8 cellular contexts compared by ENCODE assay signal in genomic region chr17:80252871-80253270, GRCh38. TPM values are rescaled to one million over a fixed set of nuclear protein-coding genes. Genes with fewer than 3 reads are reported as not detected.
DNase-seq lines count a peak whose midpoint lies in the region; ATAC-seq and TF ChIP-seq lines count a peak whose summit lies in the region.

No MANE protein-coding gene starts in this region.

- peak; percentile 74 to 88 (median 83) for DNase-seq in CD4-positive, CD25-positive, alpha-beta regulatory T cell
- DNase-seq in HL-60 (ENCODE audit: low read depth in 1 of 2, low spot score in 1 of 2) (peak; percentile 39 to 70), T-cell (peak; percentile 72 to 95 (median 83)), left colon (peak; percentile 71 to 84), NCI-H446 (lab: John Stamatoyannopoulos, UW) (no peak), pons (ENCODE audit: low spot score) (no peak)
- DNase-seq in activated naive CD8-positive, alpha-beta T cell treated with anti-CD3 and anti-CD28 coated beads, Interleukin-2, amount 50 U/mL, for 16 hours (ENCODE audit: low read depth, low spot score) = peak; percentile 74
- peak; percentile 73 to 78 for DNase-seq in stimulated activated CD8-positive, alpha-beta memory T cell treated with anti-CD3 and anti-CD28 coated beads, Interleukin-4, amount 100 ng/mL, for 1 hour (ENCODE audit: low read depth in 2 of 2, low spot score in 1 of 2)

- peak overlapping the region in 1 of 3 donors; percentile 80 for H3K27ac Mint-ChIP-seq in CD4-positive, CD25-positive, alpha-beta regulatory T cell
- peak overlapping the region; percentile 52 to 79 for H3K27ac Mint-ChIP-seq in T-cell

- H3K27ac ChIP-seq in CD4-positive, CD25-positive, alpha-beta regulatory T cell (ENCODE audit: insufficient read depth, low read length, poor library complexity, severe bottlenecking) = no peak overlapping the region
- no peak overlapping the region for H3K27ac ChIP-seq in HL-60 (replicated peaks)

- CTCF ChIA-PET in T-cell (lab: Charles Lee) = interaction anchor here (0.6 to 2.1 kb wide), 4 partner anchors 13 to 151 kb away, joined by 3 to 7 read pairs (median 4); partner anchors contain the start of gene GAA (in 1 of the 2)

- no peaks in the 10 kb centered on the region for H3K9me3 ChIP-seq in CD4-positive, CD25-positive, alpha-beta regulatory T cell (ENCODE audit: control insufficient read depth in 2 of 2, low read length in 2 of 2)

- POLR2A ChIA-PET in T-cell (lab: Charles Lee) = no interaction called here

- peak; percentile 82 for ATAC-seq in CD4-positive, CD25-positive, alpha-beta regulatory T cell (ENCODE audit: low read depth in 2 of 2)
- ATAC-seq in T-cell (replicated peaks in 1 of 4) (peak; percentile 88 to 98 (median 90)), left colon (peak; percentile 80)

- peaks cover 8 to 45% (median 23%) of the 10 kb centered on the region in 4 donors for H3K4me1 Mint-ChIP-seq in CD4-positive, CD25-positive, alpha-beta regulatory T cell
- peaks cover 8 to 47% (median 37%) of the 10 kb centered on the region in 3 donors for H3K4me1 Mint-ChIP-seq in T-cell

- H3K4me3 Mint-ChIP-seq in CD4-positive, CD25-positive, alpha-beta regulatory T cell = peak overlapping the region in 2 of 4 donors; percentile 35 to 80
- no peak overlapping the region for H3K4me3 Mint-ChIP-seq in T-cell

- H3K4me3 ChIP-seq in CD4-positive, CD25-positive, alpha-beta regulatory T cell (ENCODE audit: low read depth, low read length) = peak overlapping the region; percentile 8
- no peak overlapping the region for H3K4me3 ChIP-seq in HL-60 (replicated peaks; ENCODE audit: insufficient read depth, low read length)

- no peaks in the 10 kb centered on the region for H3K9me3 Mint-ChIP-seq in CD4-positive, CD25-positive, alpha-beta regulatory T cell
- no peaks in the 10 kb centered on the region for H3K9me3 Mint-ChIP-seq in T-cell

- H3K27me3 ChIP-seq in CD4-positive, CD25-positive, alpha-beta regulatory T cell (ENCODE audit: control insufficient read depth, insufficient read depth, low read length) = no peaks in the 10 kb centered on the region
- no peaks in the 10 kb centered on the region for H3K27me3 ChIP-seq in HL-60 (ENCODE audit: insufficient read depth, poor library complexity, severe bottlenecking)

- no peaks in the 10 kb centered on the region for H3K27me3 Mint-ChIP-seq in CD4-positive, CD25-positive, alpha-beta regulatory T cell
- no peaks in the 10 kb centered on the region for H3K27me3 Mint-ChIP-seq in T-cell

- TF ChIP-seq CTCF in HL-60 (IDR thresholded peaks at IDR 0.05; ENCODE audit: insufficient read depth, low read length) = peak; percentile 15

- H3K4me1 ChIP-seq in CD4-positive, CD25-positive, alpha-beta regulatory T cell (ENCODE audit: control insufficient read depth, insufficient read depth, low read length, poor library complexity, severe bottlenecking) = peaks cover 29% of the 10 kb centered on the region

- no peaks in the 10 kb centered on the region for H3K36me3 Mint-ChIP-seq in CD4-positive, CD25-positive, alpha-beta regulatory T cell
- H3K36me3 Mint-ChIP-seq in T-cell = no peaks in the 10 kb centered on the region

- intact Hi-C loops in left colon (cut with DNase I, micrococcal nuclease) = no loop called here

- peaks cover 5% of the 10 kb centered on the region for H3K36me3 ChIP-seq in CD4-positive, CD25-positive, alpha-beta regulatory T cell (ENCODE audit: control insufficient read depth, insufficient read depth, low read length)

RNA-seq across cellular contexts. Expression of gene RNF213, which starts 7.8 kb away (rescaled TPM):
- 666 TPM for total RNA-seq in CD4-positive, CD25-positive, alpha-beta regulatory T cell
- polyA plus RNA-seq in CD4-positive, CD25-positive, alpha-beta regulatory T cell = 10 to 100 TPM; 27.6 to 33.7 (median 31.2) TPM
- total RNA-seq in T-cell (100 to 1,000 TPM; 433 to 628 (median 590) TPM), left colon (100 to 1,000 TPM in 1 of 2 donors, 10 to 100 TPM in 1; 95.9 to 142 TPM)

RNA-seq across cellular contexts. Expression of gene SLC26A11, which starts 32.6 kb away (rescaled TPM):
- total RNA-seq in CD4-positive, CD25-positive, alpha-beta regulatory T cell = 75.9 TPM
- 10 to 100 TPM in 1 of 4 donors, 1 to 10 TPM in 3; 7.7 to 10.2 (median 8.1) TPM for polyA plus RNA-seq in CD4-positive, CD25-positive, alpha-beta regulatory T cell
- total RNA-seq in T-cell = 100 to 1,000 TPM in 3 of 5 donors, 10 to 100 TPM in 2; 45.9 to 123 (median 112) TPM
- 1 to 10 TPM; 9.4 to 10.0 TPM for total RNA-seq in left colon

RNA-seq across cellular contexts. Expression of gene SGSH, which starts 32.7 kb away (rescaled TPM):
- 138 TPM for total RNA-seq in CD4-positive, CD25-positive, alpha-beta regulatory T cell
- 10 to 100 TPM; 43.8 to 48.4 (median 46.7) TPM for polyA plus RNA-seq in CD4-positive, CD25-positive, alpha-beta regulatory T cell
- 100 to 1,000 TPM; 133 to 197 (median 155) TPM for total RNA-seq in T-cell
- 10 to 100 TPM; 51.2 to 54.9 TPM for total RNA-seq in left colon

Comparison
In these comparisons a context has a peak if more than half of its experiments do, and no peak if none do; other contexts are left out.
1. DNase-seq: peak in CD4-positive, CD25-positive, alpha-beta regulatory T cell (3 of 3), HL-60 (2 of 2), T-cell (34 of 34), activated naive CD8-positive, alpha-beta T cell treated with anti-CD3 and anti-CD28 coated beads, Interleukin-2, amount 50 U/mL, for 16 hours (single experiment), left colon (2 of 2) and stimulated activated CD8-positive, alpha-beta memory T cell treated with anti-CD3 and anti-CD28 coated beads, Interleukin-4, amount 100 ng/mL, for 1 hour (2 of 2); none in NCI-H446 (0 of 2) and pons (single experiment).
2. Peak in every context shown above with its lines, with median percentiles within 50 percentile points of each other: ATAC-seq.